ENCODE assay signal across 13 cellular contexts in genomic region chr11:121870202-121871045, GRCh38.
DNase-seq lines count a peak whose midpoint lies in the region; ATAC-seq and TF ChIP-seq lines count a peak whose summit lies in the region.
"Had no signal": no experiment of that assay in that cellular context is flagged by ENCODE, and none has a peak within 500 bp of the region (broad histone marks: within the 10 kb centered on the region; RNA-seq: fewer than 3 reads in every experiment).

No MANE protein-coding gene starts in this region.

- no peaks in the 10 kb centered on the region for H3K9me2 ChIP-seq in PC-3 (replicated peaks; ENCODE audit: low read length)

- H3K9me3 Mint-ChIP-seq in neural progenitor cell: peaks cover 3% of the 10 kb centered on the region
- H3K9me3 Mint-ChIP-seq: activated naive CD4-positive, alpha-beta T cell treated with anti-CD3 and anti-CD28 coated beads, Interleukin-2, amount 50 U/mL, for 24 hours; nephron progenitor cell had no signal

- H3K27me3 Mint-ChIP-seq in neural progenitor cell (ENCODE audit: insufficient read depth, low read depth): peaks cover 2% of the 10 kb centered on the region

- ATAC-seq in PC-3: no peak; the same call in 1 of the 2 replicates
- ATAC-seq in HG03025 (IDR thresholded peaks at IDR 0.05; ENCODE audit: low FRiP score, unreplicated experiment): no peak
- no peak for ATAC-seq in GM18873 (IDR thresholded peaks at IDR 0.05; ENCODE audit: low FRiP score, unreplicated experiment)
- ATAC-seq in HG03159 (IDR thresholded peaks at IDR 0.05; ENCODE audit: unreplicated experiment): no peak

- H3K4me3 Mint-ChIP-seq in neural progenitor cell: no peak overlapping the region
- H3K4me3 Mint-ChIP-seq: activated naive CD4-positive, alpha-beta T cell treated with anti-CD3 and anti-CD28 coated beads, Interleukin-2, amount 50 U/mL, for 24 hours; nephron progenitor cell had no signal

- H3K27ac ChIP-seq in AG04450 (ENCODE audit: low read depth, low read length): no peak overlapping the region
- H3K27ac ChIP-seq in PC-3 (ENCODE audit: low read length): no peak overlapping the region
- no peak overlapping the region for H3K27ac ChIP-seq in neural progenitor cell

- H3K4me2 ChIP-seq in PC-3 (ENCODE audit: low read length) (no peak overlapping the region), neural progenitor cell (no peak overlapping the region)

- 0 out of 2 replicates have a peak, but pooled peaks have one; percentile 24 for TF ChIP-seq CTCF in AG04450 (IDR thresholded peaks at IDR 0.05; ENCODE audit: low read depth, low read length)
- peak; percentile 57 for TF ChIP-seq CTCF in PC-3 (conservative IDR thresholded peaks at IDR 0.05; ENCODE audit: low read depth, low read length)
- no peak for TF ChIP-seq CTCF in neural progenitor cell (IDR thresholded peaks at IDR 0.05)

- no peaks in the 10 kb centered on the region for H3K27me3 ChIP-seq in AG04450 (ENCODE audit: control insufficient read depth, insufficient read depth, low read length)
- no peaks in the 10 kb centered on the region for H3K27me3 ChIP-seq in PC-3 (ENCODE audit: low read length)
- no peaks in the 10 kb centered on the region for H3K27me3 ChIP-seq in neural progenitor cell

- DNase-seq in AG04450 (ENCODE audit: low read depth, low spot score) (no peak), PC-3 (peak; percentile 53), fibroblast of peridontal ligament (ENCODE audit: extremely low read depth) (peak; percentile 42), neural progenitor cell (ENCODE audit: low spot score) (no peak), mucosa of gallbladder (ENCODE audit: low spot score) (no peak)
- DNase-seq: AML-193; NCI-H1930; nephron progenitor cell; stimulated activated naive CD4-positive, alpha-beta T cell treated with Interleukin-2 at 50 U/mL for 16 hours had no signal

- POLR2A ChIA-PET in AG04450 (lab: Yijun Ruan, JAX): no interaction called here
- POLR2A ChIA-PET in PC-3 (lab: Charles Lee; ENCODE audit: unreplicated experiment): no interaction called here

- H3K4me1 ChIP-seq in PC-3 (ENCODE audit: insufficient read depth, low read length) (no peaks in the 10 kb centered on the region), neural progenitor cell (no peaks in the 10 kb centered on the region)

- H3K4me3 ChIP-seq in AG04450 (ENCODE audit: low read depth, low read length) (no peak overlapping the region), PC-3 (ENCODE audit: low read length) (no peak overlapping the region), neural progenitor cell (no peak overlapping the region)

- intact Hi-C loops in PC-3 (cut with micrococcal nuclease): no loop called here

- no TSS peak for BruUV-seq in PC-3 (replicated peaks; lab: Mats Ljungman, UMichigan)

- no peaks in the 10 kb centered on the region for H3K79me2 ChIP-seq in PC-3 (ENCODE audit: low read length)
- no peaks in the 10 kb centered on the region for H3K79me2 ChIP-seq in neural progenitor cell (ENCODE audit: low read depth)

- H3K9ac ChIP-seq in PC-3 (ENCODE audit: low read length): no peak overlapping the region
- H3K9ac ChIP-seq in neural progenitor cell: no peak overlapping the region

- H3K4me1 Mint-ChIP-seq in neural progenitor cell: no peaks in the 10 kb centered on the region
- H3K4me1 Mint-ChIP-seq: activated naive CD4-positive, alpha-beta T cell treated with anti-CD3 and anti-CD28 coated beads, Interleukin-2, amount 50 U/mL, for 24 hours; nephron progenitor cell had no signal

- no peak overlapping the region for H3K27ac Mint-ChIP-seq in neural progenitor cell
- H3K27ac Mint-ChIP-seq: activated naive CD4-positive, alpha-beta T cell treated with anti-CD3 and anti-CD28 coated beads, Interleukin-2, amount 50 U/mL, for 24 hours; nephron progenitor cell had no signal

- H2AFZ ChIP-seq in PC-3 (ENCODE audit: low read length): no peak overlapping the region
- H2AFZ ChIP-seq in neural progenitor cell (replicated peaks): peak overlapping the region; percentile 87

- H3K36me3 Mint-ChIP-seq in neural progenitor cell: no peaks in the 10 kb centered on the region
- H3K36me3 Mint-ChIP-seq: activated naive CD4-positive, alpha-beta T cell treated with anti-CD3 and anti-CD28 coated beads, Interleukin-2, amount 50 U/mL, for 24 hours had no signal

- H3F3A ChIP-seq in PC-3 (ENCODE audit: low read length, unreplicated experiment): no peaks in the 10 kb centered on the region
- no peaks in the 10 kb centered on the region for H3F3A ChIP-seq in neural progenitor cell (ENCODE audit: low read depth)

- H3K9me3 ChIP-seq in AG04450 (ENCODE audit: control insufficient read depth, insufficient read depth, low read length): no peaks in the 10 kb centered on the region
- H3K9me3 ChIP-seq in PC-3 (ENCODE audit: low read length): no peaks in the 10 kb centered on the region
- H3K9me3 ChIP-seq in neural progenitor cell (ENCODE audit: low read depth): no peaks in the 10 kb centered on the region

- H4K20me1 ChIP-seq in PC-3 (ENCODE audit: low read length): no peaks in the 10 kb centered on the region
- H4K20me1 ChIP-seq in neural progenitor cell (ENCODE audit: low read depth): no peaks in the 10 kb centered on the region

- H3K36me3 ChIP-seq in PC-3 (ENCODE audit: low read depth, low read length) (no peaks in the 10 kb centered on the region), neural progenitor cell (no peaks in the 10 kb centered on the region)

- CTCF ChIA-PET in AG04450 (lab: Charles Lee) (interaction anchor here (0.6 to 0.7 kb wide), 2 partner anchors 16 kb away, joined by 3 read pairs; no protein-coding TSS in a partner anchor), PC-3 (lab: Charles Lee) (no interaction called here)

Comparison
In these comparisons a context has a peak if more than half of its experiments do, and no peak if none do; other contexts are left out.
1. DNase-seq: peak in PC-3 (single experiment) and fibroblast of peridontal ligament (single experiment); none in AG04450 (single experiment), neural progenitor cell (single experiment) and mucosa of gallbladder (single experiment).